ENCODE assay signal across 20 cellular contexts in the genomic region with DNA sequence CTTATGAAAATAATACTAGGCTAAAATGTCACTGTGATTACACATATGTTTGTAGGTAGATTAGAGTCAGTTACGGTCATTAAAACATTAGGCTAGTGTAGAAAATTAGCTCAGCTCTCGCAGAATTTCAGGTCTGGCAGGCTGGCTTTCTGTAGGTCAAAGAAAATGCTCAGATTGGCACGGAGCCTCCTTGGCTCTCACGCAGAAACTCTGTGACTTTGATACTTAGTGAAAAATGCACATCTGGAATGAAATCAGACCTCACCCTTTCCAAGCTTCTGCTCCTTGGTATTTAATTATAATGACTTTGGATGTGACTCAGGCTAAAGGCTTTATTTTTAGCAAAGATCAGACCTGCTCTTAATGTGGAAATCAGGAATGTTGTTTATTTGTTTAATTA.
DNase-seq lines count a peak whose midpoint lies in the region; ATAC-seq and TF ChIP-seq lines count a peak whose summit lies in the region.
"Had no signal": no experiment of that assay in that cellular context is flagged by ENCODE, and none has a peak within 500 bp of the region (broad histone marks: within the 10 kb centered on the region; RNA-seq: fewer than 3 reads in every experiment).

No MANE protein-coding gene starts in this region.

- TF ChIP-seq POLR2A in erythroblast (IDR thresholded peaks at IDR 0.05; ENCODE audit: low read length) = no peak

- in situ Hi-C loops in KBM-7 (cut with MboI; ENCODE audit: low pct_unique_long_range_greater_than_20kb, low sequenced_read_pairs) = no loop called here

- DNase-seq in AG04450 (ENCODE audit: low read depth, low spot score) = peak; percentile 34
- DNase-seq in H4 (ENCODE audit: low spot score) = peak; percentile 77
- DNase-seq in astrocyte of the hippocampus (ENCODE audit: low read depth, low spot score) = peak; percentile 51
- peak; percentile 28 for DNase-seq in iris pigment epithelial cell (ENCODE audit: low read depth)
- DNase-seq in NCI-H2107 (lab: John Stamatoyannopoulos, UW) = no peak
- no peak for DNase-seq in KBM-7
- DNase-seq in erythroblast (lab: John Stamatoyannopoulos, UW) = no peak
- DNase-seq: ACHN; activated CD4-positive, alpha-beta T cell treated with anti-CD3 and anti-CD28 coated beads, Interleukin-2, amount 50 U/mL, for 4 hours; activated naive CD8-positive, alpha-beta T cell treated with anti-CD3 and anti-CD28 coated beads, Interleukin-2, amount 50 U/mL, for 24 hours; activated T-cell treated with anti-CD3 and anti-CD28 coated beads, Interleukin-2, amount 50 U/mL, for 72 hours; Calu3; endodermal cell; Kasumi-1; midbrain; NCI-H187; NCI-H526; nucleus accumbens had no signal

- no peak overlapping the region for H3K27ac ChIP-seq in AG04450 (ENCODE audit: low read depth, low read length)
- H3K27ac ChIP-seq: tibial nerve had no signal

- no peak for TF ChIP-seq CTCF in AG04450 (IDR thresholded peaks at IDR 0.05; ENCODE audit: low read depth, low read length)

- ATAC-seq in HG03139 (IDR thresholded peaks at IDR 0.05; ENCODE audit: unreplicated experiment) = no peak
- ATAC-seq: activated naive CD8-positive, alpha-beta T cell treated with anti-CD3 and anti-CD28 coated beads, Interleukin-2, amount 50 U/mL, for 24 hours; activated T-cell treated with anti-CD3 and anti-CD28 coated beads, Interleukin-2, amount 50 U/mL, for 72 hours had no signal

- CTCF ChIA-PET in AG04450 (lab: Charles Lee) = interaction anchor here (0.7 to 0.9 kb wide), 2 partner anchors 422 to 462 kb away, joined by 3 read pairs; no protein-coding TSS in a partner anchor

- H3K27me3 ChIP-seq in AG04450 (ENCODE audit: control insufficient read depth, insufficient read depth, low read length) = peaks cover 2% of the 10 kb centered on the region
- H3K27me3 ChIP-seq: tibial nerve had no signal

- POLR2A ChIA-PET in AG04450 (lab: Yijun Ruan, JAX) = no interaction called here

- H3K4me3 ChIP-seq in AG04450 (ENCODE audit: low read depth, low read length) = no peak overlapping the region
- H3K4me3 ChIP-seq: tibial nerve had no signal

- peaks cover 2% of the 10 kb centered on the region; the same call in 1 of the 2 replicates for H3K9me3 ChIP-seq in AG04450 (ENCODE audit: control insufficient read depth, insufficient read depth, low read length)
- H3K9me3 ChIP-seq: tibial nerve had no signal

Comparison
In these comparisons a context has a peak if more than half of its experiments do, and no peak if none do; other contexts are left out.
1. DNase-seq: peak in AG04450 (single experiment), H4 (single experiment), astrocyte of the hippocampus (single experiment) and iris pigment epithelial cell (single experiment); none in NCI-H2107 (single experiment), KBM-7 (single experiment) and erythroblast (0 of 2).